In genomic region chr2:85741811-85742507, GRCh38 we compare ENCODE assay signal across 8 cellular contexts. TPM values are rescaled to one million over a fixed set of nuclear protein-coding genes. Genes with fewer than 3 reads are reported as not detected.
DNase-seq lines count a peak whose midpoint lies in the region; ATAC-seq, FAIRE-seq and TF ChIP-seq lines count a peak whose summit lies in the region.

No MANE protein-coding gene starts in this region.

- TF ChIP-seq POLR2A in Peyer's patch (IDR thresholded peaks at IDR 0.05): no peak

- H3K36me3 ChIP-seq in DND-41 (ENCODE audit: insufficient read depth, low read length) (no peaks in the 10 kb centered on the region), Peyer's patch (no peaks in the 10 kb centered on the region), trophoblast cell (ENCODE audit: control insufficient read depth in 1 of 2, insufficient read depth in 2 of 2, low read length in 2 of 2) (no peaks in the 10 kb centered on the region)

- no peak overlapping the region for H4K91ac ChIP-seq in trophoblast cell (ENCODE audit: low read depth, low read length)

- no peak overlapping the region for H3K4me3 Mint-ChIP-seq in T-helper 2 cell treated with Interferon-gamma antibody and Interleukin-4, amounts not matched to agents 5 μg/mL and 100 μg/mL, for 36 hours

- no peak overlapping the region for H3K9ac ChIP-seq in DND-41 (ENCODE audit: low read depth, low read length)
- H3K9ac ChIP-seq in trophoblast cell (ENCODE audit: low read length): no peak overlapping the region

- H3K9me3 Mint-ChIP-seq in T-helper 2 cell treated with Interferon-gamma antibody and Interleukin-4, amounts not matched to agents 5 μg/mL and 100 μg/mL, for 36 hours: no peaks in the 10 kb centered on the region

- H3K4me2 ChIP-seq in DND-41 (ENCODE audit: insufficient read depth, low read length) (no peak overlapping the region), trophoblast cell (ENCODE audit: low read length) (no peak overlapping the region)

- H3K4ac ChIP-seq in trophoblast cell (ENCODE audit: low read depth, low read length): no peak overlapping the region

- no peaks in the 10 kb centered on the region for H4K20me1 ChIP-seq in DND-41 (ENCODE audit: insufficient read depth, low read length)

- H2BK5ac ChIP-seq in trophoblast cell (ENCODE audit: low read depth, low read length, poor library complexity): no peak overlapping the region

- H3K4me1 ChIP-seq in DND-41 (ENCODE audit: insufficient read depth, low read length) (no peaks in the 10 kb centered on the region), Peyer's patch (peaks cover 0 to 46% (median 4%) of the 10 kb centered on the region in 4 donors), trophoblast cell (ENCODE audit: control insufficient read depth in 1 of 2, insufficient read depth in 2 of 2, low read length in 2 of 2) (no peaks in the 10 kb centered on the region)

- ATAC-seq in DND-41 (ENCODE audit: insufficient read depth, low read depth) (peak; percentile 68), HG02763 (IDR thresholded peaks at IDR 0.05; ENCODE audit: unreplicated experiment) (no peak)

- H3K23ac ChIP-seq in trophoblast cell (ENCODE audit: low read length): no peak overlapping the region

- H2BK120ac ChIP-seq in trophoblast cell (ENCODE audit: insufficient read depth, low read length, poor library complexity): no peak overlapping the region

- H3K14ac ChIP-seq in trophoblast cell (ENCODE audit: low read length): no peak overlapping the region

- peaks cover 19% of the 10 kb centered on the region for H3K27me3 ChIP-seq in DND-41 (ENCODE audit: insufficient read depth, low read length, poor library complexity)
- H3K27me3 ChIP-seq in Peyer's patch: no peaks in the 10 kb centered on the region
- H3K27me3 ChIP-seq in trophoblast cell (ENCODE audit: insufficient read depth, low read length): no peaks in the 10 kb centered on the region

- no peak for FAIRE-seq in GM19239 (lab: Jason Lieb, UNC)

- no peaks in the 10 kb centered on the region for H3K36me3 Mint-ChIP-seq in T-helper 2 cell treated with Interferon-gamma antibody and Interleukin-4, amounts not matched to agents 5 μg/mL and 100 μg/mL, for 36 hours (ENCODE audit: low read depth)

- DNase-seq in DND-41 (peak; percentile 28), Peyer's patch (peak in 1 of 3 donors; percentile 67), fibroblast of peridontal ligament (ENCODE audit: extremely low read depth) (peak; percentile 95), nucleus accumbens (lab: John Stamatoyannopoulos, UW) (peak in 53 of 56 donors; percentile 37 to 94 (median 78)), GM19239 (ENCODE audit: insufficient read length, low spot score) (no peak), trophoblast cell (no peak)
- DNase-seq in T-helper 2 cell treated with Interferon-gamma antibody and Interleukin-4, amounts not matched to agents 5 μg/mL and 100 μg/mL, for 36 hours (ENCODE audit: low spot score): no peak

- no peak overlapping the region for H3K27ac Mint-ChIP-seq in T-helper 2 cell treated with Interferon-gamma antibody and Interleukin-4, amounts not matched to agents 5 μg/mL and 100 μg/mL, for 36 hours

- H2AFZ ChIP-seq in DND-41 (ENCODE audit: low read depth, low read length) (no peak overlapping the region), trophoblast cell (ENCODE audit: insufficient read depth, low read length, poor library complexity) (no peak overlapping the region)

- H3K27ac ChIP-seq in DND-41 (ENCODE audit: low read length) (no peak overlapping the region), Peyer's patch (peak overlapping the region; percentile 63 to 86 (median 79)), trophoblast cell (ENCODE audit: low read depth, low read length) (no peak overlapping the region)

- H2BK12ac ChIP-seq in trophoblast cell (ENCODE audit: low read length): no peak overlapping the region

- no CpG with 5 or more reads among the region's 20 CpGs for WGBS in trophoblast cell (ENCODE audit: extremely low coverage, insufficient coverage, insufficient read length)

- H3K4me3 ChIP-seq in DND-41 (ENCODE audit: low read depth in 1 of 2, low read length in 2 of 2) (no peak overlapping the region), Peyer's patch (no peak overlapping the region), trophoblast cell (ENCODE audit: low read depth, low read length) (no peak overlapping the region)

- H3K9me3 ChIP-seq in DND-41 (ENCODE audit: insufficient read depth, low read length, severe bottlenecking): no peaks in the 10 kb centered on the region
- H3K9me3 ChIP-seq in Peyer's patch: no peaks in the 10 kb centered on the region
- H3K9me3 ChIP-seq in trophoblast cell (ENCODE audit: insufficient read depth, low read depth, low read length): no peaks in the 10 kb centered on the region

- H4K8ac ChIP-seq in trophoblast cell (ENCODE audit: low read depth, low read length): no peak overlapping the region

- TF ChIP-seq CTCF in DND-41 (IDR thresholded peaks at IDR 0.05; ENCODE audit: borderline replicate concordance, extremely low read depth, low read length, poor library complexity, severe bottlenecking) (no peak), Peyer's patch (IDR thresholded peaks at IDR 0.05) (no peak)

- H3K79me2 ChIP-seq in DND-41 (ENCODE audit: insufficient read depth, low read length): no peaks in the 10 kb centered on the region
- H3K79me2 ChIP-seq in trophoblast cell (ENCODE audit: control insufficient read depth, insufficient read depth, low read length, poor library complexity): no peaks in the 10 kb centered on the region

- no peak overlapping the region for H4K12ac ChIP-seq in trophoblast cell (ENCODE audit: low read depth, low read length)

- H3K79me1 ChIP-seq in trophoblast cell (ENCODE audit: low read length): no peaks in the 10 kb centered on the region

- H2AK5ac ChIP-seq in trophoblast cell (ENCODE audit: low read length): no peak overlapping the region

- H3K27me3 Mint-ChIP-seq in T-helper 2 cell treated with Interferon-gamma antibody and Interleukin-4, amounts not matched to agents 5 μg/mL and 100 μg/mL, for 36 hours (ENCODE audit: low read depth): peaks cover 71% of the 10 kb centered on the region

- H3K4me1 Mint-ChIP-seq in T-helper 2 cell treated with Interferon-gamma antibody and Interleukin-4, amounts not matched to agents 5 μg/mL and 100 μg/mL, for 36 hours (ENCODE audit: low read depth): peaks cover 1% of the 10 kb centered on the region

- no peak overlapping the region for H3K18ac ChIP-seq in trophoblast cell (ENCODE audit: low read length)

RNA-seq across cellular contexts. Expression of gene ATOH8, which starts 11.8 kb away (rescaled TPM):
- total RNA-seq in Peyer's patch: 10 to 100 TPM in 2 of 4 donors, 1 to 10 TPM in 2; 5.3 to 35.5 (median 13.9) TPM
- polyA plus RNA-seq in trophoblast cell (2013): 1.8 and 2.0 TPM in 2 replicates

RNA-seq across cellular contexts. Expression of gene GNLY, which starts 47.8 kb away (rescaled TPM):
- total RNA-seq in Peyer's patch: 10 to 100 TPM in 2 of 4 donors, 1 to 10 TPM in 1, not detected in 1; 1.7 to 15.3 (median 10.5) TPM
- polyA plus RNA-seq in trophoblast cell (2013): 0.75 and 0.90 TPM in 2 replicates

Comparison
In these comparisons a context has a peak if more than half of its experiments do, and no peak if none do; other contexts are left out.
1. DNase-seq: peak in DND-41 (single experiment), fibroblast of peridontal ligament (single experiment) and nucleus accumbens (53 of 56); none in T-helper 2 cell treated with Interferon-gamma antibody and Interleukin-4, amounts not matched to agents 5 μg/mL and 100 μg/mL, for 36 hours (single experiment), GM19239 (single experiment) and trophoblast cell (0 of 2).
2. H3K27ac ChIP-seq: peak in Peyer's patch (4 of 4); none in DND-41 (single experiment) and trophoblast cell (single experiment).